Comparison of ENCODE assay signal across 1 cellular context in genomic region chr2:53040536-53041229, GRCh38.
TF ChIP-seq lines count a peak whose summit lies in the region.

No MANE protein-coding gene starts in this region.

TF ChIP-seq in HCT116, 20 proteins besides CTCF, POLR2A, EP300 and RAD21 (continued from another document):
- TF ChIP-seq REST (IDR thresholded peaks at IDR 0.05; ENCODE audit: low read depth), result no peak
- TF ChIP-seq EGR1 (IDR thresholded peaks at IDR 0.05; ENCODE audit: low read depth), result no peak
- no peak for TF ChIP-seq POLR2AphosphoS5 (IDR thresholded peaks at IDR 0.05; ENCODE audit: low read depth, low read length)
- no peak for TF ChIP-seq ZNF274 (IDR thresholded peaks at IDR 0.05; ENCODE audit: low read depth, low read length)
- TF ChIP-seq YY1 (IDR thresholded peaks at IDR 0.05; ENCODE audit: extremely low read depth, insufficient replicate concordance, low read depth, low read length), result no peak
- TF ChIP-seq ATF3 (IDR thresholded peaks at IDR 0.05), result no peak
- TF ChIP-seq SRF (IDR thresholded peaks at IDR 0.05; ENCODE audit: low read depth), result no peak
- TF ChIP-seq JUND (IDR thresholded peaks at IDR 0.05), result no peak
- TF ChIP-seq ZFX (IDR thresholded peaks at IDR 0.05), result no peak
- TF ChIP-seq TCF7L2 (IDR thresholded peaks at IDR 0.05; ENCODE audit: borderline replicate concordance, extremely low read depth, insufficient read depth, insufficient read length), result no peak
- no peak for TF ChIP-seq FOSL1 (IDR thresholded peaks at IDR 0.05; ENCODE audit: low read depth)
- TF ChIP-seq, protein P1, sequence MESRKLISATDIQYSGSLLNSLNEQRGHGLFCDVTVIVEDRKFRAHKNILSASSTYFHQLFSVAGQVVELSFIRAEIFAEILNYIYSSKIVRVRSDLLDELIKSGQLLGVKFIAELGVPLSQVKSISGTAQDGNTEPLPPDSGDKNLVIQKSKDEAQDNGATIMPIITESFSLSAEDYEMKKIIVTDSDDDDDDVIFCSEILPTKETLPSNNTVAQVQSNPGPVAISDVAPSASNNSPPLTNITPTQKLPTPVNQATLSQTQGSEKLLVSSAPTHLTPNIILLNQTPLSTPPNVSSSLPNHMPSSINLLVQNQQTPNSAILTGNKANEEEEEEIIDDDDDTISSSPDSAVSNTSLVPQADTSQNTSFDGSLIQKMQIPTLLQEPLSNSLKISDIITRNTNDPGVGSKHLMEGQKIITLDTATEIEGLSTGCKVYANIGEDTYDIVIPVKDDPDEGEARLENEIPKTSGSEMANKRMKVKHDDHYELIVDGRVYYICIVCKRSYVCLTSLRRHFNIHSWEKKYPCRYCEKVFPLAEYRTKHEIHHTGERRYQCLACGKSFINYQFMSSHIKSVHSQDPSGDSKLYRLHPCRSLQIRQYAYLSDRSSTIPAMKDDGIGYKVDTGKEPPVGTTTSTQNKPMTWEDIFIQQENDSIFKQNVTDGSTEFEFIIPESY (IDR thresholded peaks at IDR 0.05; ENCODE audit: extremely low read depth, insufficient replicate concordance, low read length), result no peak
- TF ChIP-seq MAX (IDR thresholded peaks at IDR 0.05), result no peak
- TF ChIP-seq EZH2phosphoT487 (IDR thresholded peaks at IDR 0.05; ENCODE audit: borderline replicate concordance), result no peak
- no peak for TF ChIP-seq SIN3A (IDR thresholded peaks at IDR 0.05; ENCODE audit: low read depth)
- no peak for TF ChIP-seq CEBPB (IDR thresholded peaks at IDR 0.05; ENCODE audit: low read depth)
